Comparison of ENCODE assay signal across 9 cellular contexts in the genomic region with DNA sequence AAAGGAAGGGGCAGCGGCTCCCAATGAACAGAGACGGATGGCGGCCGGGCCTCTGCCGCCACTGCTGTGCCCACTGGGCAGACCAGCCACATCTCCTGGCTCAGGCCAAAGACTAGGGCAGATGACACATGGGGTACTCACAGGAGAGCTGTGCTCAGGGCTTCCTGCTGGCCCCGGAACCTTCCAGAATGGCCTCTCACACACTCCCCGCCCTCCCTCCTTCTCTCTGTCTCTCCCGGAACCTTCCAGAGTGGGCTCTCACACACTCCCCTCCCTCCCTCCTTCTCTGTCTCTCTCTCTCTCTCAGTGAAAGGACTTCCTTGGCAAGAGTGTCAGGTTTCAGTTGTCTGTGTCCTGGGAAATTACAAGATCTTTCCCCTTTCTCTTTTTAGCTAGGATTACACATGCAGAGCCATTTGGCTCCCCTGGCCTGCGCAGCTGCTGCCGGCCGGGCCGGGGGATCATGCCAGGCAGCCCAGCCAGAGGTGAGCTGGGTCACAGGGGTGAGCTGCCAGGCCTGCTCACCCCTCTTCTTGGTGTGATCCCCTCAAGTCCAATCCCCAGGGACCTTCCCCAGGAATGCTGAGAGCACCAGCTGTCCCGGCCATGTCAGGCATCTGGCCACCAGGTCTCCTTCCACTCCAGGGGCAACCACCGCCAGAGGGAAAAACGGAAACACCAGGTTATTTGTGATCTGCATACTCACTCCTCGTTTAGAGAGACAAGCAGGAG. TPM values are rescaled to one million over a fixed set of nuclear protein-coding genes. Genes with fewer than 3 reads are reported as not detected.
DNase-seq lines count a peak whose midpoint lies in the region; ATAC-seq and TF ChIP-seq lines count a peak whose summit lies in the region.
"Had no signal": no experiment of that assay in that cellular context is flagged by ENCODE, and none has a peak within 500 bp of the region (broad histone marks: within the 10 kb centered on the region; RNA-seq: fewer than 3 reads in every experiment).

No MANE protein-coding gene starts in this region.

- no peak for TF ChIP-seq EP300 in upper lobe of left lung (IDR thresholded peaks at IDR 0.05)

- H3K4me3 ChIP-seq in upper lobe of left lung: no peak overlapping the region

- H3K27ac ChIP-seq in cingulate gyrus (ENCODE audit: low read depth, low read length) (peak overlapping the region; percentile 89), upper lobe of left lung (peak overlapping the region in 3 of 4 donors; percentile 30 to 71 (median 41))

- H3K9me3 ChIP-seq in upper lobe of left lung: no peaks in the 10 kb centered on the region

- H3K9me3 Mint-ChIP-seq in activated naive CD4-positive, alpha-beta T cell treated with anti-CD3 and anti-CD28 coated beads, Interleukin-2, amount 50 U/mL, for 72 hours: no peaks in the 10 kb centered on the region
- no peaks in the 10 kb centered on the region for H3K9me3 Mint-ChIP-seq in activated CD8-positive, alpha-beta memory T cell treated with anti-CD3 and anti-CD28 coated beads, Interleukin-2, amount 10 ng/mL, durations not matched to agents 7 days and 5 days (ENCODE audit: low read depth)
- H3K9me3 Mint-ChIP-seq: stimulated activated naive CD8-positive, alpha-beta T cell treated with anti-CD3 and anti-CD28 coated beads, Interleukin-15, Interleukin-2, amounts not matched to agents 100 ng/mL and 50 ng/mL, for 24 hours had no signal

- ATAC-seq in activated naive CD4-positive, alpha-beta T cell treated with anti-CD3 and anti-CD28 coated beads, Interleukin-2, amount 50 U/mL, for 72 hours: no peak
- peak in 1 of 2 donors; percentile 51 for ATAC-seq in upper lobe of left lung (ENCODE audit: low FRiP score in 2 of 2)
- ATAC-seq in GM19328 (IDR thresholded peaks at IDR 0.05; ENCODE audit: unreplicated experiment): no peak
- no peak for ATAC-seq in activated CD8-positive, alpha-beta memory T cell treated with anti-CD3 and anti-CD28 coated beads, Interleukin-2, amount 10 ng/mL, durations not matched to agents 7 days and 5 days

- no peaks in the 10 kb centered on the region for H3K36me3 Mint-ChIP-seq in activated naive CD4-positive, alpha-beta T cell treated with anti-CD3 and anti-CD28 coated beads, Interleukin-2, amount 50 U/mL, for 72 hours
- no peaks in the 10 kb centered on the region for H3K36me3 Mint-ChIP-seq in activated CD8-positive, alpha-beta memory T cell treated with anti-CD3 and anti-CD28 coated beads, Interleukin-2, amount 10 ng/mL, durations not matched to agents 7 days and 5 days

- H3K27ac Mint-ChIP-seq in activated naive CD4-positive, alpha-beta T cell treated with anti-CD3 and anti-CD28 coated beads, Interleukin-2, amount 50 U/mL, for 72 hours: peak overlapping the region; percentile 41 to 69
- H3K27ac Mint-ChIP-seq in activated CD8-positive, alpha-beta memory T cell treated with anti-CD3 and anti-CD28 coated beads, Interleukin-2, amount 10 ng/mL, durations not matched to agents 7 days and 5 days: no peak overlapping the region
- H3K27ac Mint-ChIP-seq: stimulated activated naive CD8-positive, alpha-beta T cell treated with anti-CD3 and anti-CD28 coated beads, Interleukin-15, Interleukin-2, amounts not matched to agents 100 ng/mL and 50 ng/mL, for 24 hours had no signal

- no peaks in the 10 kb centered on the region for H3K27me3 ChIP-seq in upper lobe of left lung

- 64 to 72% methylated on average over 15 to 16 of the region's 16 CpGs for WGBS in upper lobe of left lung, 2 donors

- TF ChIP-seq CTCF in upper lobe of left lung (IDR thresholded peaks at IDR 0.05): no peak

- TF ChIP-seq POLR2A in upper lobe of left lung (IDR thresholded peaks at IDR 0.05): no peak

- no peak for DNase-seq in activated naive CD4-positive, alpha-beta T cell treated with anti-CD3 and anti-CD28 coated beads, Interleukin-2, amount 50 U/mL, for 72 hours (ENCODE audit: low spot score in 2 of 2)
- DNase-seq in activated naive CD4-positive, alpha-beta T cell (lab: John Stamatoyannopoulos, UW): no peak
- DNase-seq in midbrain (lab: John Stamatoyannopoulos, UW) (peak; percentile 43), upper lobe of left lung (peak in 1 of 2 donors; percentile 84), NK-92 (lab: John Stamatoyannopoulos, UW; ENCODE audit: unreplicated experiment) (no peak)
- DNase-seq in activated CD8-positive, alpha-beta memory T cell treated with anti-CD3 and anti-CD28 coated beads, Interleukin-2, amount 10 ng/mL, durations not matched to agents 7 days and 5 days: no peak

- no peaks in the 10 kb centered on the region for H3K36me3 ChIP-seq in upper lobe of left lung

- H3K4me1 ChIP-seq in upper lobe of left lung: peaks cover 0 to 8% (median 8%) of the 10 kb centered on the region in 4 donors

- no peak overlapping the region for H3K4me3 Mint-ChIP-seq in activated CD8-positive, alpha-beta memory T cell treated with anti-CD3 and anti-CD28 coated beads, Interleukin-2, amount 10 ng/mL, durations not matched to agents 7 days and 5 days
- H3K4me3 Mint-ChIP-seq: stimulated activated naive CD8-positive, alpha-beta T cell treated with anti-CD3 and anti-CD28 coated beads, Interleukin-15, Interleukin-2, amounts not matched to agents 100 ng/mL and 50 ng/mL, for 24 hours had no signal

- peaks cover 39% of the 10 kb centered on the region for H3K4me1 Mint-ChIP-seq in activated CD8-positive, alpha-beta memory T cell treated with anti-CD3 and anti-CD28 coated beads, Interleukin-2, amount 10 ng/mL, durations not matched to agents 7 days and 5 days

- CTCF ChIA-PET in activated CD8-positive, alpha-beta memory T cell treated with anti-CD3 and anti-CD28 coated beads, Interleukin-2, amount 10 ng/mL, durations not matched to agents 7 days and 5 days (lab: Charles Lee): interaction anchor here (2.1 kb wide), 1 partner anchor 93 kb away, joined by 5 read pairs; no protein-coding TSS in a partner anchor

- H3K27me3 Mint-ChIP-seq in activated CD8-positive, alpha-beta memory T cell treated with anti-CD3 and anti-CD28 coated beads, Interleukin-2, amount 10 ng/mL, durations not matched to agents 7 days and 5 days: no peaks in the 10 kb centered on the region
- H3K27me3 Mint-ChIP-seq: stimulated activated naive CD8-positive, alpha-beta T cell treated with anti-CD3 and anti-CD28 coated beads, Interleukin-15, Interleukin-2, amounts not matched to agents 100 ng/mL and 50 ng/mL, for 24 hours had no signal

RNA-seq across cellular contexts. Expression of a gene that starts 45.3 kb away (rescaled TPM):
- total RNA-seq in activated naive CD4-positive, alpha-beta T cell treated with anti-CD3 and anti-CD28 coated beads, Interleukin-2, amount 50 U/mL, for 72 hours: 1 to 10 TPM; 2.4 to 5.6 TPM
- 10 to 100 TPM; 35.7 to 88.0 (median 63.9) TPM for total RNA-seq in upper lobe of left lung
- total RNA-seq in activated CD8-positive, alpha-beta memory T cell treated with anti-CD3 and anti-CD28 coated beads, Interleukin-2, amount 10 ng/mL, durations not matched to agents 7 days and 5 days: 10 to 100 TPM; 39.4 to 51.3 TPM

Comparison
In these comparisons a context has a peak if more than half of its experiments do, and no peak if none do; other contexts are left out.
1. RNA of a gene that starts 45.3 kb away (total RNA-seq): 35.7 to 88.0 TPM in upper lobe of left lung and 39.4 to 51.3 TPM in activated CD8-positive, alpha-beta memory T cell treated with anti-CD3 and anti-CD28 coated beads, Interleukin-2, amount 10 ng/mL, durations not matched to agents 7 days and 5 days; 2.4 to 5.6 TPM in activated naive CD4-positive, alpha-beta T cell treated with anti-CD3 and anti-CD28 coated beads, Interleukin-2, amount 50 U/mL, for 72 hours; every median in the first group is over 4 times any median in the second.